ENCODE assay signal across 27 cellular contexts in the genomic region with DNA sequence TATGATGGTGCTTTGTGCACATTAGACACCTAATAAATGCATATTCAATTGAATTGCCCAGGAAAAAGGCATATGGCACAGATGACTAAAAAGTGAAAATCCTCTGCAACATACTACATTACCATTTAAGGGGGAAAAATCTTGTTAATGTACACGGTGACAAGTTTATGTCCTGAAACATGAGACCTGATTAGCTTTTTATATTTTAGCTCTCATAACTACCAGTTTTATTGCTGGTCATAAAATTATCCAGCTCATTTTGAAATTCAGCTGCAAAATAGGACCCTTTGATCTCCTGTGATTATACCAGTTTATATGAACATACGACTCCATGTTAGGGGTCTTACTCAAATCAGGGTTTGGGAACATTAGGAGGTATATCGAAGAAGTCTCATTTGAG.
"Had no signal": no experiment of that assay in that cellular context is flagged by ENCODE, and none has a peak within 500 bp of the region (broad histone marks: within the 10 kb centered on the region; RNA-seq: fewer than 3 reads in every experiment).

No MANE protein-coding gene starts in this region.

- ATAC-seq: activated T-cell treated with anti-CD3 and anti-CD28 coated beads, Interleukin-2, amount 50 U/mL, for 72 hours; activated T-helper 17 cell treated with anti-CD3 and anti-CD28 coated beads, Interleukin-2, amount 50 U/mL, for 72 hours had no signal

- H3K27me3 ChIP-seq: brain microvascular endothelial cell had no signal

- DNase-seq: activated B cell treated with CpG ODN at 0.5 μM for 24 hours; activated CD4-positive, alpha-beta memory T cell treated with anti-CD3 and anti-CD28 coated beads for 36 hours; activated CD4-positive, alpha-beta T cell treated with anti-CD3 and anti-CD28 coated beads for 4 hours; activated CD4-positive, alpha-beta T cell treated with anti-CD3 and anti-CD28 coated beads, Interleukin-2, amount 50 U/mL, for 1 hour; activated CD4-positive, CD25-positive, alpha-beta regulatory T cell treated with anti-CD3 and anti-CD28 coated beads, Interleukin-2, amount 50 U/mL, for 72 hours; activated effector memory CD4-positive, alpha-beta T cell treated with anti-CD3 and anti-CD28 coated beads, Interleukin-2, amount 50 U/mL, for 16 hours; activated naive CD4-positive, alpha-beta T cell; activated naive CD4-positive, alpha-beta T cell treated with anti-CD3 and anti-CD28 coated beads, Interleukin-2, amount 50 U/mL, for 16 hours; activated naive CD8-positive, alpha-beta T cell treated with anti-CD3 and anti-CD28 coated beads for 36 hours; activated T-cell treated with anti-CD3 and anti-CD28 coated beads, Interleukin-2, amount 50 U/mL, for 1 hour; activated T-cell treated with anti-CD3 and anti-CD28 coated beads, Interleukin-2, amount 50 U/mL, for 72 hours; amniotic stem cell; aorta; brain microvascular endothelial cell; central memory CD4-positive, alpha-beta T cell; NCI-H1436 treated with DMSO at 0.1 percent for 48 hours; NCI-H1694 treated with DMSO at 0.1 percent for 48 hours; NCI-H2029; NCI-H2107; NCI-H226; NCI-H526; Right ventricle myocardium superior; SW 1271; T-helper 1 cell; T-helper 2 cell; T-helper 9 cell had no signal

- H3K36me3 ChIP-seq: brain microvascular endothelial cell had no signal
